1 cellular context compared by ENCODE assay signal in genomic region chr13:50334092-50334778, GRCh38.
TF ChIP-seq lines count a peak whose summit lies in the region.

No MANE protein-coding gene starts in this region.

TF ChIP-seq in endothelial cell of umbilical vein, 7 proteins besides CTCF, POLR2A, EP300 and RAD21 (continued from another document):
- TF ChIP-seq, protein P1, sequence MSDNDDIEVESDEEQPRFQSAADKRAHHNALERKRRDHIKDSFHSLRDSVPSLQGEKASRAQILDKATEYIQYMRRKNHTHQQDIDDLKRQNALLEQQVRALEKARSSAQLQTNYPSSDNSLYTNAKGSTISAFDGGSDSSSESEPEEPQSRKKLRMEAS (IDR thresholded peaks at IDR 0.05; ENCODE audit: insufficient read depth, insufficient read length) = no peak
- TF ChIP-seq GATA2 (IDR thresholded peaks at IDR 0.05; ENCODE audit: insufficient read depth, insufficient read length, low read depth, low read length) (no peak), EZH2 (IDR thresholded peaks at IDR 0.05; ENCODE audit: borderline replicate concordance, low read depth, low read length, severe bottlenecking) (no peak), FOS (IDR thresholded peaks at IDR 0.05; ENCODE audit: borderline replicate concordance, insufficient read depth, low read length) (no peak)
